Comparison of ENCODE assay signal across 16 cellular contexts in the genomic region with DNA sequence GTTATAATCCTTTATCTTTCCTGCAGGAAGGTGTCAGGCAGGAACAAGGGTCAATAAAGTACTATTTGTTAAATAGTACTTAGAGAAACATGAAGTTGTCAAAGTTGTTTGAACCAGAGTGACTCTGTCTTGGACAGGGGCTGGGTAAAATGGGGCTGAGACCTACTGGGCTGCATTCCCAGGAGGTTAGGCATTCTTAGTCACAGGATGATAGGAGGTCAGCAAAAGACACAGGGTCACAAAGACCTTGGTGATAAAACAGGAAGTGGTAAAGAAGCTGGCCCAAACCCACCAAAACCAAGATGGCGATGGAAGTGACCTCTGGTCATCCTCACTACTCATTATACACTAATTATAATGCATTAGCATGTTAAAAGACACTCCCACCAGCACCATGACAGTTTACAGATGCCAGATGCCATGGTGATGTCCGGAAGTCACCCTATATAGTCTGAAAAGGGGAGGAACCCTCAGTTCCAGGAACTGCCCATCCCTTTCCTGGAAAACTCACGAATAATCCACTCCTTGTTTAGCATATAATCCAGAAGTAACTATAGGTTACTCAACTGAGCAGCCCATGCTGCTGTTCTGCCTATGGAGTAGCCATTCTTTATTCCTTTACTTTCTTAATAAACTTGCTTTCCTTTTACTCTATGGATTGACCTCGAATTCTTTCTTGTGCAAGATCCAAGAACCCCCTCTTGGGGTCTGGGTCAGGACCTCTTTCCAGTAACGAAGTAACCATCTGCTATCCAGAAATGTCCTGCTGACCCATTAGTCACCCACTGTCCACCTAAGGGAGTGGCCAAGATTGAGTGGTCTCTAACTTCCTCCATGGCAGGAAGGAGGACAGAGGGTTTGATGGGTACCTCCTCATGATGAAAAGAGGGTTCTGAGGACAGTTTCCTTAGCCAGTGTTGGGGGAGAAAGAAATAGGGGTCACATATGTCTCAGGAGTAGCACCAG. TPM values are rescaled to one million over a fixed set of nuclear protein-coding genes. Genes with fewer than 3 reads are reported as not detected.
A peak's percentile ranks its signal among the peaks of the same experiment; 100 is the strongest.
DNase-seq lines count a peak whose midpoint lies in the region; ATAC-seq, FAIRE-seq and TF ChIP-seq lines count a peak whose summit lies in the region.
"Had no signal": no experiment of that assay in that cellular context is flagged by ENCODE, and none has a peak within 500 bp of the region (broad histone marks: within the 10 kb centered on the region; RNA-seq: fewer than 3 reads in every experiment).

No MANE protein-coding gene starts in this region.

- H3K27me3 ChIP-seq in HUES64 (ENCODE audit: insufficient read depth, low read length), result no peaks in the 10 kb centered on the region
- no peaks in the 10 kb centered on the region for H3K27me3 ChIP-seq in iPS DF 6.9 (ENCODE audit: control insufficient read depth, insufficient read depth, low read length)
- no peaks in the 10 kb centered on the region for H3K27me3 ChIP-seq in thoracic aorta (replicated peaks; ENCODE audit: insufficient read depth)
- H3K27me3 ChIP-seq: neutrophil, thyroid gland had no signal

- ATAC-seq in thoracic aorta (ENCODE audit: insufficient number of reproducible peaks, low FRiP score, low read depth), result no peak
- ATAC-seq: activated naive CD8-positive, alpha-beta T cell treated with anti-CD3 and anti-CD28 coated beads, Interleukin-2, amount 50 U/mL, for 24 hours; left ventricle myocardium superior had no signal

- DNase-seq in amniotic epithelial cell (ENCODE audit: low read depth) (peak; percentile 58), iPS DF 6.9 (ENCODE audit: low read depth, low spot score) (no peak), thoracic aorta (ENCODE audit: low spot score) (no peak), DMS 273 treated with DMSO at 0.1 percent for 48 hours (lab: John Stamatoyannopoulos, UW) (no peak), kidney (no peak)
- no peak for DNase-seq in activated naive CD8-positive, alpha-beta T cell treated with anti-CD3 and anti-CD28 coated beads for 36 hours
- DNase-seq: activated naive CD8-positive, alpha-beta T cell treated with anti-CD3 and anti-CD28 coated beads, Interleukin-2, amount 50 U/mL, for 24 hours; left ventricle myocardium superior; NCI-H1092; stimulated activated CD4-positive, alpha-beta T cell treated with anti-CD3 and anti-CD28 coated beads, Interleukin-12 subunit alpha, Interleukin-12 subunit beta, amount 100 ng/mL, for 4 hours; thyroid gland had no signal

- no peak overlapping the region for H3K27ac Mint-ChIP-seq in activated naive CD8-positive, alpha-beta T cell treated with anti-CD3 and anti-CD28 coated beads for 36 hours
- H3K27ac Mint-ChIP-seq: activated naive CD8-positive, alpha-beta T cell treated with anti-CD3 and anti-CD28 coated beads, Interleukin-2, amount 50 U/mL, for 24 hours; dendritic cell treated with granulocyte-macrophage colony-stimulating factor and Interleukin-4, amounts not matched to agents 40 ng/mL and 50 ng/mL, for 4 days had no signal

- no peak overlapping the region for H3K4me3 ChIP-seq in HUES64 (ENCODE audit: low read length)
- H3K4me3 ChIP-seq in iPS DF 6.9 (ENCODE audit: low read length), result no peak overlapping the region
- no peak overlapping the region for H3K4me3 ChIP-seq in thoracic aorta
- no peak overlapping the region for H3K4me3 ChIP-seq in kidney (ENCODE audit: low read length in 2 of 2)
- H3K4me3 ChIP-seq: thyroid gland had no signal

- no peak for TF ChIP-seq CTCF in thoracic aorta (IDR thresholded peaks at IDR 0.05)
- no peak for TF ChIP-seq CTCF in kidney (IDR thresholded peaks at IDR 0.05; ENCODE audit: borderline replicate concordance, extremely low read depth, insufficient read depth)

- intact Hi-C loops in kidney (cut with DNase I), result no loop called here

- H3K27me3 Mint-ChIP-seq in activated naive CD8-positive, alpha-beta T cell treated with anti-CD3 and anti-CD28 coated beads for 36 hours, result peaks cover 7% of the 10 kb centered on the region
- H3K27me3 Mint-ChIP-seq: dendritic cell treated with granulocyte-macrophage colony-stimulating factor and Interleukin-4, amounts not matched to agents 40 ng/mL and 50 ng/mL, for 4 days had no signal

- peak overlapping the region; percentile 33; the same call in 1 of the 2 replicates for H3K9ac ChIP-seq in HUES64 (ENCODE audit: low read depth, low read length)
- H3K9ac ChIP-seq in kidney (ENCODE audit: low read length in 2 of 2), result no peak overlapping the region

- WGBS in HUES64, result 94% methylated on average over 5 of the region's 5 CpGs
- no CpG with 5 or more reads among the region's 5 CpGs for WGBS in iPS DF 6.9 (ENCODE audit: insufficient coverage, insufficient read length)

- 0 out of 2 replicates have a peak, but pooled peaks cover 3% of the 10 kb centered on the region for H3K36me3 ChIP-seq in HUES64 (ENCODE audit: insufficient read depth, low read length)
- no peaks in the 10 kb centered on the region for H3K36me3 ChIP-seq in iPS DF 6.9 (ENCODE audit: control insufficient read depth, insufficient read depth, low read length)
- no peaks in the 10 kb centered on the region for H3K36me3 ChIP-seq in thoracic aorta
- H3K36me3 ChIP-seq in kidney (ENCODE audit: control insufficient read depth in 1 of 2, insufficient read depth in 2 of 2, low read length in 2 of 2), result peaks cover 0 to 11% of the 10 kb centered on the region in 2 donors
- H3K36me3 ChIP-seq: neutrophil, thyroid gland had no signal

- no peak for FAIRE-seq in kidney (lab: Jason Lieb, UNC)

- no peak overlapping the region for H3K4me3 Mint-ChIP-seq in activated naive CD8-positive, alpha-beta T cell treated with anti-CD3 and anti-CD28 coated beads for 36 hours
- H3K4me3 Mint-ChIP-seq: activated naive CD8-positive, alpha-beta T cell treated with anti-CD3 and anti-CD28 coated beads, Interleukin-2, amount 50 U/mL, for 24 hours; dendritic cell treated with granulocyte-macrophage colony-stimulating factor and Interleukin-4, amounts not matched to agents 40 ng/mL and 50 ng/mL, for 4 days had no signal

- no peaks in the 10 kb centered on the region for H3K4me1 Mint-ChIP-seq in activated naive CD8-positive, alpha-beta T cell treated with anti-CD3 and anti-CD28 coated beads for 36 hours
- H3K4me1 Mint-ChIP-seq: activated naive CD8-positive, alpha-beta T cell treated with anti-CD3 and anti-CD28 coated beads, Interleukin-2, amount 50 U/mL, for 24 hours had no signal

- H3K9me3 Mint-ChIP-seq in activated naive CD8-positive, alpha-beta T cell treated with anti-CD3 and anti-CD28 coated beads for 36 hours, result peaks cover 2% of the 10 kb centered on the region

- H3K4me1 ChIP-seq in HUES64 (ENCODE audit: insufficient read depth, low read length), result peaks cover 34% of the 10 kb centered on the region
- no peaks in the 10 kb centered on the region for H3K4me1 ChIP-seq in iPS DF 6.9 (ENCODE audit: control insufficient read depth, insufficient read depth, low read length)
- H3K4me1 ChIP-seq in thoracic aorta (ENCODE audit: control insufficient read depth in 1 of 2, low read depth in 2 of 2), result peaks cover 28 to 60% of the 10 kb centered on the region in 2 donors
- H3K4me1 ChIP-seq in kidney (ENCODE audit: control insufficient read depth in 1 of 2, insufficient read depth in 1 of 2, low read depth in 1 of 2, low read length in 2 of 2), result no peaks in the 10 kb centered on the region
- H3K4me1 ChIP-seq: thyroid gland had no signal

- no peaks in the 10 kb centered on the region for H3K36me3 Mint-ChIP-seq in activated naive CD8-positive, alpha-beta T cell treated with anti-CD3 and anti-CD28 coated beads for 36 hours

- H3K27ac ChIP-seq in HUES64 (ENCODE audit: low read depth, low read length) (peak overlapping the region; percentile 90), iPS DF 6.9 (ENCODE audit: low read length) (peak overlapping the region; percentile 68), thoracic aorta (peak overlapping the region; percentile 88 to 89), kidney (ENCODE audit: low read depth in 2 of 2, low read length in 2 of 2) (peak overlapping the region in 1 of 2 donors; percentile 25)
- H3K27ac ChIP-seq: neutrophil, thyroid gland had no signal

- peaks cover 33% of the 10 kb centered on the region for H3K9me3 ChIP-seq in HUES64 (ENCODE audit: insufficient read depth, low read depth, low read length)
- H3K9me3 ChIP-seq in iPS DF 6.9 (ENCODE audit: control insufficient read depth, insufficient read depth, low read length), result no peaks in the 10 kb centered on the region; the same call in 1 of the 2 replicates
- H3K9me3 ChIP-seq in thoracic aorta, result no peaks in the 10 kb centered on the region
- peaks cover 2 to 4% of the 10 kb centered on the region in 2 donors for H3K9me3 ChIP-seq in kidney (ENCODE audit: control insufficient read depth in 1 of 2, low read length in 2 of 2)
- H3K9me3 ChIP-seq: neutrophil, thyroid gland had no signal

RNA-seq across cellular contexts. Expression of gene SLC22A2, which starts 19.6 kb away (rescaled TPM):
- 0.40 TPM for polyA plus RNA-seq in HUES64 (2013, experiment 1 of 2)
- polyA plus RNA-seq in HUES64 (2013, experiment 2 of 2), result 0.95 TPM
- total RNA-seq in thoracic aorta (not detected), kidney (27.9 TPM)
- not detected for total RNA-seq in activated naive CD8-positive, alpha-beta T cell treated with anti-CD3 and anti-CD28 coated beads for 36 hours
- polyA plus RNA-seq in kidney (ENCODE audit: insufficient read depth, low read depth, low replicate concordance), result 73.7 TPM
- total RNA-seq: glomerular endothelial cell, left ventricle myocardium superior, NCI-H460, thyroid gland had no signal

Comparison
In these comparisons a context has a peak if more than half of its experiments do, and no peak if none do; other contexts are left out.
1. RNA of gene SLC22A2, which starts 19.6 kb away (total RNA-seq): 27.9 TPM in kidney (single experiment); not detected in thoracic aorta and not detected in activated naive CD8-positive, alpha-beta T cell treated with anti-CD3 and anti-CD28 coated beads for 36 hours; every median in the first group is over 10 times any median in the second.